Comparison of ENCODE assay signal across 8 cellular contexts in the genomic region with DNA sequence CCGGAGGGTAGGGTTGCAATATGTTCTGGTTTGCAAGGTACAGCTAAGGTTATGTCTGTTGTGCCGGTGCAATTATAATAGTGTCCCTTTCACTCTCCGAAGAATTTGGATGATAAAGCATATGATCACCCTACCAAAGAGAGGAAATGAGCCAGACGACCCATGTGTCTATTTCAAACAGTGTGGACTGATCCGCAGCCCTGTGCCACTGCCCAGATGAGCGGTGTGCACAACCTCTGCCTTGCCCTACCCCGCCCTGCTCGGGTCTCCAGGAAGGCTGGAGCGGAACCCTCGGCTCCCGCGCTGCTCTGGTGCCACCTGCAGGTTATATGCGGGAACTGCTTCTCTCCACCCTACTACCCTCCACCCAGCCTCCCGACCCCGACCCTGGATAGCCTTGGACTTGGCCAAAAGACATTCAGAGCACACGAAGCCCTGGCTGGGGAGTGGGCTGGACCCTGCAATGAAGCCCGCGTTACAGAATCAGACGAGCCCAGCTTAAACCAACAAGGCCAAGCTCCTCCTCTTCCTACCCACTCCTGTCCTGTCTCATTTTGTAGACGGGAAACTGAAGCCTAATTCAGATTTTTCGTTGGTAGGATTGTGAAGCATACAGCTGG.
A peak's percentile ranks its signal among the peaks of the same experiment; 100 is the strongest.
DNase-seq lines count a peak whose midpoint lies in the region; ATAC-seq, FAIRE-seq and TF ChIP-seq lines count a peak whose summit lies in the region.

No MANE protein-coding gene starts in this region.

- H4K20me1 ChIP-seq in BLaER1 treated with 17β-estradiol and CSF1 and Interleukin-3, amounts not matched to agents 10 nM and 100 nM = no peaks in the 10 kb centered on the region
- H4K20me1 ChIP-seq in keratinocyte (ENCODE audit: control insufficient read depth, extremely low read depth, insufficient read depth, low read length) = no peaks in the 10 kb centered on the region

- H3K79me2 ChIP-seq in keratinocyte (ENCODE audit: control insufficient read depth, insufficient read depth, low read length) = no peaks in the 10 kb centered on the region

- ATAC-seq in GM21576 (IDR thresholded peaks at IDR 0.05; ENCODE audit: unreplicated experiment) (peak; percentile 58), HG03439 (IDR thresholded peaks at IDR 0.05; ENCODE audit: unreplicated experiment) (no peak)

- no peak overlapping the region for H3K27ac ChIP-seq in BLaER1 treated with 17β-estradiol and CSF1 and Interleukin-3, amounts not matched to agents 10 nM and 100 nM
- H3K27ac ChIP-seq in WERI-Rb-1 (peak overlapping the region; percentile 48), keratinocyte (ENCODE audit: control insufficient read depth, insufficient read depth, low read length) (no peak overlapping the region)

- H3K4me2 ChIP-seq in BLaER1 treated with 17β-estradiol and CSF1 and Interleukin-3, amounts not matched to agents 10 nM and 100 nM = peak overlapping the region in 9 of 11 experiments; percentile 7 to 72 (median 34); a peak in 9 of 22 replicates
- peak overlapping the region; percentile 42 for H3K4me2 ChIP-seq in keratinocyte (ENCODE audit: control insufficient read depth, extremely low read depth, insufficient read depth, low read depth, low read length)

- peak overlapping the region; percentile 40 for H3K4me3 Mint-ChIP-seq in MCF 10A (ENCODE audit: unreplicated experiment)

- dilution Hi-C loops in keratinocyte (cut with MboI; ENCODE audit: extremely low pct_ligation_motif_present, low sequenced_read_pairs) = no loop called here

- H3K36me3 ChIP-seq in BLaER1 treated with 17β-estradiol and CSF1 and Interleukin-3, amounts not matched to agents 10 nM and 100 nM = no peaks in the 10 kb centered on the region
- H3K36me3 ChIP-seq in WERI-Rb-1 = no peaks in the 10 kb centered on the region
- no peaks in the 10 kb centered on the region for H3K36me3 ChIP-seq in keratinocyte (ENCODE audit: control insufficient read depth in 2 of 2, extremely low read depth in 1 of 2, insufficient read depth in 2 of 2, low read length in 2 of 2)

- CTCF ChIA-PET in MCF 10A (lab: Yijun Ruan, JAX) = interaction anchor here (0.5 to 6.1 kb wide), 35 partner anchors 9 to 631 kb away, joined by 3 to 88 read pairs (median 3); a partner anchor contains a TSS

- DNase-seq in NCI-H1417 (lab: John Stamatoyannopoulos, UW) (peak; percentile 31 to 85 (median 66)), WERI-Rb-1 (peak; percentile 83), MCF 10A (ENCODE audit: unreplicated experiment) (peak; percentile 68), keratinocyte (ENCODE audit: low read depth, low spot score) (no peak)
- DNase-seq in stimulated activated CD4-positive, alpha-beta T cell treated with anti-CD3 and anti-CD28 coated beads, Interleukin-1b, Interleukin-23, amount 100 ng/mL, for 1 hour (ENCODE audit: low read depth in 2 of 2) = peak; percentile 22 to 36

- H3K9me3 ChIP-seq in BLaER1 treated with 17β-estradiol and CSF1 and Interleukin-3, amounts not matched to agents 10 nM and 100 nM (replicated peaks in 1 of 11) = peaks cover 22 to 33% (median 31%) of the 10 kb centered on the region in 11 experiments
- H3K9me3 ChIP-seq in WERI-Rb-1 (ENCODE audit: severe bottlenecking) (peaks cover 18% of the 10 kb centered on the region), keratinocyte (ENCODE audit: control insufficient read depth, low read depth, low read length) (peaks cover 9% of the 10 kb centered on the region)

- BruUV-seq in MCF 10A (replicated peaks; lab: Mats Ljungman, UMichigan) = no TSS peak

- no peaks in the 10 kb centered on the region for H3K4me1 Mint-ChIP-seq in MCF 10A (ENCODE audit: insufficient read depth, unreplicated experiment)

- H3K9ac ChIP-seq in BLaER1 treated with 17β-estradiol and CSF1 and Interleukin-3, amounts not matched to agents 10 nM and 100 nM = peak overlapping the region in 2 of 11 experiments; percentile 47 to 62; a peak in 2 of 22 replicates
- H3K9ac ChIP-seq in keratinocyte (ENCODE audit: control insufficient read depth, extremely low read depth, insufficient read depth, low read length) = no peak overlapping the region

- TF ChIP-seq CTCF in WERI-Rb-1 (IDR thresholded peaks at IDR 0.05; ENCODE audit: low read depth, low read length) (peak; percentile 91), MCF 10A (IDR thresholded peaks at IDR 0.05; ENCODE audit: unreplicated experiment) (peak; percentile 82), keratinocyte (optimal IDR thresholded peaks at IDR 0.05 in 1 of 3, IDR thresholded peaks at IDR 0.05 in 1 of 3, conservative IDR thresholded peaks at IDR 0.05 in 1 of 3; ENCODE audit: extremely low read depth in 1 of 3, insufficient read depth in 2 of 3, low read length in 3 of 3) (peak; percentile 79 to 96 (median 82))

- H3K36me3 Mint-ChIP-seq in MCF 10A (ENCODE audit: insufficient read depth, unreplicated experiment) = no peaks in the 10 kb centered on the region

- H2AFZ ChIP-seq in keratinocyte (ENCODE audit: control insufficient read depth, low read length) = peak overlapping the region; percentile 57

- no peak for FAIRE-seq in keratinocyte (lab: Jason Lieb, UNC)

- no peak overlapping the region; a peak in 1 of 20 replicates for H3K4me3 ChIP-seq in BLaER1 treated with 17β-estradiol and CSF1 and Interleukin-3, amounts not matched to agents 10 nM and 100 nM
- H3K4me3 ChIP-seq in WERI-Rb-1 (ENCODE audit: low read depth, low read length) (no peak overlapping the region), keratinocyte (ENCODE audit: control insufficient read depth in 2 of 3, extremely low read depth in 1 of 3, insufficient read depth in 2 of 3, low read depth in 1 of 3, low read length in 3 of 3) (peak overlapping the region in 1 of 3 experiments; percentile 11)

- H3K27ac Mint-ChIP-seq in MCF 10A (ENCODE audit: low read depth, unreplicated experiment) = no peak overlapping the region

- peaks cover 0 to 3% (median 0%) of the 10 kb centered on the region in 10 experiments; a peak in 2 of 20 replicates for H3K4me1 ChIP-seq in BLaER1 treated with 17β-estradiol and CSF1 and Interleukin-3, amounts not matched to agents 10 nM and 100 nM
- no peaks in the 10 kb centered on the region for H3K4me1 ChIP-seq in keratinocyte (ENCODE audit: control insufficient read depth, extremely low read depth, insufficient read depth, low read length)

- H3K9me3 Mint-ChIP-seq in MCF 10A (ENCODE audit: unreplicated experiment) = peaks cover 10% of the 10 kb centered on the region

- no peaks in the 10 kb centered on the region for H3K9me1 ChIP-seq in keratinocyte (ENCODE audit: control insufficient read depth, extremely low read depth, insufficient read depth, low read length)

- peaks cover 40% of the 10 kb centered on the region for H3K27me3 Mint-ChIP-seq in MCF 10A (ENCODE audit: insufficient read depth, unreplicated experiment)

- POLR2A ChIA-PET in MCF 10A (lab: Yijun Ruan, JAX) = interaction anchor here (0.6 to 1.2 kb wide), 2 partner anchors 17 to 45 kb away, joined by 3 read pairs; no protein-coding TSS in a partner anchor

- intact Hi-C loops in MCF 10A (cut with micrococcal nuclease) = loop anchor here (1.0 to 10.0 kb wide), 4 partner anchors 71 to 402 kb away; no protein-coding TSS in a partner anchor

- no peaks in the 10 kb centered on the region for H3K27me3 ChIP-seq in BLaER1 treated with 17β-estradiol and CSF1 and Interleukin-3, amounts not matched to agents 10 nM and 100 nM
- H3K27me3 ChIP-seq in WERI-Rb-1 (ENCODE audit: insufficient read depth, low read depth, severe bottlenecking) (no peaks in the 10 kb centered on the region), keratinocyte (ENCODE audit: control insufficient read depth, extremely low read depth, insufficient read depth, low read length) (peaks cover 3% of the 10 kb centered on the region)
